ENCODE assay signal across 8 cellular contexts in the genomic region with DNA sequence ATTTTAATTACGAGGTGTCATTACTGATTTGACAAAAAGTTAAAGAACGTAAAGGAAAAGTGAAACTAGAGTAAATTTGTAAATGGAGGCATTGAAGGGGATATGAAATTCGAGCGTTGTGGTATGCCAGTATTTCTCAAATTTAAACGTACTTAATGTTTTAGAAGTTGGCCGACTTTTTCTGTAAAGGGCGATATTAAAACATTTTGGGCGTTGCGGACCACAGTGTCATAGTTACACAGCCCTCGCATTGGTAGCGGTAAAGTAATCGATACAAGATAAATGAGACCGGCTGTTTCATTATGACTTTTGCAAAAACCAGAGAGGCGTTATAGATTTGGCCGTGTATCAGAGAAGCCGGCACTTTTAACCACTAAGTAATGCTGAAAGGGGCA. TPM values are rescaled to one million over a fixed set of nuclear protein-coding genes. Genes with fewer than 3 reads are reported as not detected.
A peak's percentile ranks its signal among the peaks of the same experiment; 100 is the strongest.
DNase-seq lines count a peak whose midpoint lies in the region; ATAC-seq and TF ChIP-seq lines count a peak whose summit lies in the region.

No MANE protein-coding gene starts in this region.

- intact Hi-C loops in tibial artery (cut with DNase I; ENCODE audit: low total_unique reads) = no loop called here

- no peaks in the 10 kb centered on the region for H3K9me3 Mint-ChIP-seq in activated naive CD8-positive, alpha-beta T cell treated with anti-CD3 and anti-CD28 coated beads, Interleukin-2, amount 10 ng/mL, durations not matched to agents 7 days and 5 days

- POLR2A ChIA-PET in activated naive CD8-positive, alpha-beta T cell treated with anti-CD3 and anti-CD28 coated beads, Interleukin-2, amount 10 ng/mL, durations not matched to agents 7 days and 5 days (lab: Charles Lee) = interaction anchor here (0.5 to 18.9 kb wide), 26 partner anchors 8 to 1851 kb away, joined by 3 to 2159 read pairs (median 18); a partner anchor contains a TSS

- DNase-seq in NCI-H146 (lab: John Stamatoyannopoulos, UW) (peak; percentile 76), NCI-H146 treated with DMSO at 0.1 percent for 48 hours (lab: John Stamatoyannopoulos, UW; ENCODE audit: unreplicated experiment) (no peak), left lobe of liver (ENCODE audit: low spot score) (no peak), tibial artery (no peak), NCI-H1694 treated with DMSO at 0.1 percent for 48 hours (lab: John Stamatoyannopoulos, UW) (no peak)
- DNase-seq in activated naive CD8-positive, alpha-beta T cell treated with anti-CD3 and anti-CD28 coated beads, Interleukin-2, amount 10 ng/mL, durations not matched to agents 7 days and 5 days = no peak

- H3K36me3 Mint-ChIP-seq in activated naive CD8-positive, alpha-beta T cell treated with anti-CD3 and anti-CD28 coated beads, Interleukin-2, amount 10 ng/mL, durations not matched to agents 7 days and 5 days = no peaks in the 10 kb centered on the region

- H3K4me1 ChIP-seq in tibial artery = peaks cover 0 to 23% (median 10%) of the 10 kb centered on the region in 4 donors

- no peaks in the 10 kb centered on the region for H3K9me3 ChIP-seq in tibial artery

- H3K27me3 Mint-ChIP-seq in activated naive CD8-positive, alpha-beta T cell treated with anti-CD3 and anti-CD28 coated beads, Interleukin-2, amount 10 ng/mL, durations not matched to agents 7 days and 5 days = no peaks in the 10 kb centered on the region

- peaks cover 42% of the 10 kb centered on the region for H3K4me1 Mint-ChIP-seq in activated naive CD8-positive, alpha-beta T cell treated with anti-CD3 and anti-CD28 coated beads, Interleukin-2, amount 10 ng/mL, durations not matched to agents 7 days and 5 days

- H3K36me3 ChIP-seq in tibial artery = no peaks in the 10 kb centered on the region

- H3K27ac Mint-ChIP-seq in activated naive CD8-positive, alpha-beta T cell treated with anti-CD3 and anti-CD28 coated beads, Interleukin-2, amount 10 ng/mL, durations not matched to agents 7 days and 5 days = peak overlapping the region; percentile 93

- peak; percentile 27 for ATAC-seq in HG03460 (IDR thresholded peaks at IDR 0.05; ENCODE audit: unreplicated experiment)
- peak; percentile 11 for ATAC-seq in activated naive CD8-positive, alpha-beta T cell treated with anti-CD3 and anti-CD28 coated beads, Interleukin-2, amount 10 ng/mL, durations not matched to agents 7 days and 5 days (ENCODE audit: low read depth)
- peak; percentile 37 for ATAC-seq in left lobe of liver
- no peak for ATAC-seq in esophagus mucosa

- no peak overlapping the region for H3K27ac ChIP-seq in tibial artery

- peak overlapping the region; percentile 45 to 55 for H3K4me3 ChIP-seq in tibial artery

- H3K27me3 ChIP-seq in tibial artery = peaks cover 0 to 17% of the 10 kb centered on the region in 2 donors

- H3K4me3 Mint-ChIP-seq in activated naive CD8-positive, alpha-beta T cell treated with anti-CD3 and anti-CD28 coated beads, Interleukin-2, amount 10 ng/mL, durations not matched to agents 7 days and 5 days = peak overlapping the region; percentile 92

- no peak for TF ChIP-seq CTCF in tibial artery (IDR thresholded peaks at IDR 0.05)

RNA-seq across cellular contexts. Expression of a gene that starts 39.6 kb away (rescaled TPM):
- not detected for total RNA-seq in activated naive CD8-positive, alpha-beta T cell treated with anti-CD3 and anti-CD28 coated beads, Interleukin-2, amount 10 ng/mL, durations not matched to agents 7 days and 5 days
- not detected for total RNA-seq in left lobe of liver
- not detected for total RNA-seq in esophagus mucosa
